In the genomic region with DNA sequence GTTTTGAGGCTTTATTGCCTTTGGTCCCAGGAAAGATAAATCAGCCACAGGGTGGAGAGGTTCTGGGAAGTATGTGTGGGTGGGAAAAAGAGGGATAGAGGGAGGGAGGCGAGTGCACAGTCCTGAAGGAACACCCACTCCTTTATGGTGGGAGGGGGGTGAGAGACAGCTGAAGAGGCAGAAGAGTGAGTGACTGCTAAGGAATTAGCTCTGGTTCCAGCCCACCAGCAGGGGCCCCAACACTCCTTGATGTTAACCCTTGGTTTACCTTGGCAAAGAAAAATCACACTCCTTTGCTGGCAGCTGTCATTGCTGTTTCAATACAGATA, we compare ENCODE assay signal across 26 cellular contexts.
DNase-seq lines count a peak whose midpoint lies in the region; ATAC-seq, FAIRE-seq and TF ChIP-seq lines count a peak whose summit lies in the region.
"Had no signal": no experiment of that assay in that cellular context is flagged by ENCODE, and none has a peak within 500 bp of the region (broad histone marks: within the 10 kb centered on the region; RNA-seq: fewer than 3 reads in every experiment).

No MANE protein-coding gene starts in this region.

- peak overlapping the region; percentile 47 for H3K27ac Mint-ChIP-seq in mesothelial cell of epicardium
- H3K27ac Mint-ChIP-seq in effector memory CD8-positive, alpha-beta T cell, result no peak overlapping the region
- H3K27ac Mint-ChIP-seq in naive thymus-derived CD4-positive, alpha-beta T cell, result no peak overlapping the region
- H3K27ac Mint-ChIP-seq: activated naive CD4-positive, alpha-beta T cell treated with anti-CD3 and anti-CD28 coated beads for 36 hours; CD4-positive, alpha-beta memory T cell; natural killer cell; stimulated activated naive CD8-positive, alpha-beta T cell treated with anti-CD3 and anti-CD28 coated beads, Interleukin-15, Interleukin-2, amounts not matched to agents 100 ng/mL and 50 ng/mL, for 24 hours had no signal

- TF ChIP-seq EP300 in HepG2 (IDR thresholded peaks at IDR 0.05; ENCODE audit: low read depth in 2 of 2, low read length in 2 of 2) (no peak), HepG2 (CRISPR knock-in tag; IDR thresholded peaks at IDR 0.05; ENCODE audit: borderline replicate concordance) (no peak)

- H3K9me3 ChIP-seq in HepG2 (ENCODE audit: low read length), result no peaks in the 10 kb centered on the region
- H3K9me3 ChIP-seq in right lobe of liver, result no peaks in the 10 kb centered on the region
- H3K9me3 ChIP-seq in naive thymus-derived CD4-positive, alpha-beta T cell (ENCODE audit: control insufficient read depth in 2 of 3, low read length in 3 of 3), result no peaks in the 10 kb centered on the region
- H3K9me3 ChIP-seq: ascending aorta, Peyer's patch had no signal

- ATAC-seq in HepG2 (no peak), right lobe of liver (no peak), HG03460 (IDR thresholded peaks at IDR 0.05; ENCODE audit: unreplicated experiment) (no peak)
- ATAC-seq in effector memory CD8-positive, alpha-beta T cell (replicated peaks), result no peak
- ATAC-seq in naive thymus-derived CD4-positive, alpha-beta T cell, result no peak
- ATAC-seq: natural killer cell, SK-N-SH treated with all-trans-retinoic acid at 6 μM for 48 hours had no signal

- H3K4me3 Mint-ChIP-seq in mesothelial cell of epicardium, result no peak overlapping the region
- no peak overlapping the region for H3K4me3 Mint-ChIP-seq in effector memory CD8-positive, alpha-beta T cell
- no peak overlapping the region for H3K4me3 Mint-ChIP-seq in naive thymus-derived CD4-positive, alpha-beta T cell
- H3K4me3 Mint-ChIP-seq: activated naive CD4-positive, alpha-beta T cell treated with anti-CD3 and anti-CD28 coated beads for 36 hours; CD4-positive, alpha-beta memory T cell; natural killer cell; stimulated activated naive CD8-positive, alpha-beta T cell treated with anti-CD3 and anti-CD28 coated beads, Interleukin-15, Interleukin-2, amounts not matched to agents 100 ng/mL and 50 ng/mL, for 24 hours had no signal

- no peaks in the 10 kb centered on the region for H3K27me3 Mint-ChIP-seq in mesothelial cell of epicardium (ENCODE audit: low read depth)
- H3K27me3 Mint-ChIP-seq in effector memory CD8-positive, alpha-beta T cell, result no peaks in the 10 kb centered on the region
- H3K27me3 Mint-ChIP-seq in naive thymus-derived CD4-positive, alpha-beta T cell, result peaks cover 4 to 10% (median 4%) of the 10 kb centered on the region in 5 donors
- H3K27me3 Mint-ChIP-seq: CD4-positive, alpha-beta memory T cell; stimulated activated naive CD8-positive, alpha-beta T cell treated with anti-CD3 and anti-CD28 coated beads, Interleukin-15, Interleukin-2, amounts not matched to agents 100 ng/mL and 50 ng/mL, for 24 hours had no signal

- no peaks in the 10 kb centered on the region for H3K9me3 Mint-ChIP-seq in mesothelial cell of epicardium
- H3K9me3 Mint-ChIP-seq in effector memory CD8-positive, alpha-beta T cell, result no peaks in the 10 kb centered on the region
- H3K9me3 Mint-ChIP-seq in naive thymus-derived CD4-positive, alpha-beta T cell, result peaks cover 0 to 2% (median 0%) of the 10 kb centered on the region in 11 donors
- H3K9me3 Mint-ChIP-seq: activated naive CD4-positive, alpha-beta T cell treated with anti-CD3 and anti-CD28 coated beads for 36 hours; CD4-positive, alpha-beta memory T cell; natural killer cell; stimulated activated naive CD8-positive, alpha-beta T cell treated with anti-CD3 and anti-CD28 coated beads, Interleukin-15, Interleukin-2, amounts not matched to agents 100 ng/mL and 50 ng/mL, for 24 hours had no signal

- no peak overlapping the region for H3K4me2 ChIP-seq in HepG2 (ENCODE audit: low read depth, low read length)

- TF ChIP-seq CTCF in HepG2 (CRISPR knock-in tag; IDR thresholded peaks at IDR 0.05), result no peak
- TF ChIP-seq CTCF in right lobe of liver (IDR thresholded peaks at IDR 0.05), result no peak
- peak; percentile 1 for TF ChIP-seq CTCF in choroid plexus epithelial cell (conservative IDR thresholded peaks at IDR 0.05; ENCODE audit: low read depth, low read length)
- TF ChIP-seq CTCF in mesothelial cell of epicardium (IDR thresholded peaks at IDR 0.05; ENCODE audit: unreplicated experiment), result no peak

- BruUV-seq in HepG2 (replicated peaks; lab: Mats Ljungman, UMichigan), result no TSS peak

- 0% methylated on average over 1 of the region's 1 CpG for WGBS in HepG2 (ENCODE audit: low lambda C conversion rate)
- WGBS in right lobe of liver (ENCODE audit: insufficient coverage, low coverage, low lambda C conversion rate, missing lambda C conversion rate), result 63% methylated on average over 1 of the region's 1 CpG

- no peak overlapping the region for H3K4me3 ChIP-seq in HepG2 (replicated peaks in 1 of 3; ENCODE audit: insufficient read depth in 1 of 3, low read depth in 2 of 3, low read length in 3 of 3)
- no peak overlapping the region for H3K4me3 ChIP-seq in right lobe of liver
- no peak overlapping the region for H3K4me3 ChIP-seq in choroid plexus epithelial cell (ENCODE audit: low read depth, low read length)
- no peak overlapping the region for H3K4me3 ChIP-seq in naive thymus-derived CD4-positive, alpha-beta T cell (ENCODE audit: low read length)
- H3K4me3 ChIP-seq: ascending aorta, lung, Peyer's patch, upper lobe of left lung had no signal

- no peaks in the 10 kb centered on the region for H4K20me1 ChIP-seq in HepG2 (ENCODE audit: insufficient read depth, low read length)

- no peak for TF ChIP-seq RAD21 in HepG2 (CRISPR knock-in tag; IDR thresholded peaks at IDR 0.05)

- H3K36me3 Mint-ChIP-seq in mesothelial cell of epicardium, result no peaks in the 10 kb centered on the region
- H3K36me3 Mint-ChIP-seq in effector memory CD8-positive, alpha-beta T cell (ENCODE audit: insufficient read depth), result no peaks in the 10 kb centered on the region
- no peaks in the 10 kb centered on the region for H3K36me3 Mint-ChIP-seq in naive thymus-derived CD4-positive, alpha-beta T cell
- H3K36me3 Mint-ChIP-seq: CD4-positive, alpha-beta memory T cell; natural killer cell had no signal

- H3K27me3 ChIP-seq in HepG2 (ENCODE audit: control insufficient read depth in 1 of 2, insufficient read depth in 2 of 2, low read length in 2 of 2), result no peaks in the 10 kb centered on the region
- no peaks in the 10 kb centered on the region for H3K27me3 ChIP-seq in right lobe of liver
- no peaks in the 10 kb centered on the region for H3K27me3 ChIP-seq in naive thymus-derived CD4-positive, alpha-beta T cell (ENCODE audit: control insufficient read depth in 2 of 2, insufficient read depth in 2 of 2, low read length in 2 of 2)
- H3K27me3 ChIP-seq: ascending aorta, Peyer's patch, upper lobe of left lung had no signal

- no peak overlapping the region for H2AFZ ChIP-seq in HepG2 (ENCODE audit: low read length)

- DNase-seq in HepG2 (ENCODE audit: low spot score), result no peak
- no peak for DNase-seq in right lobe of liver
- no peak for DNase-seq in choroid plexus epithelial cell (ENCODE audit: low read depth)
- no peak for DNase-seq in mesothelial cell of epicardium (ENCODE audit: low spot score in 2 of 2, unreplicated experiment in 2 of 2)
- no peak for DNase-seq in A172 (ENCODE audit: low spot score)
- DNase-seq in effector memory CD8-positive, alpha-beta T cell, result no peak
- DNase-seq in naive thymus-derived CD4-positive, alpha-beta T cell, result no peak
- DNase-seq: ACHN; activated CD4-positive, alpha-beta T cell treated with anti-CD3 and anti-CD28 coated beads, Interleukin-2, amount 50 U/mL, for 4 hours; activated naive CD4-positive, alpha-beta T cell treated with anti-CD3 and anti-CD28 coated beads for 36 hours; CD4-positive, alpha-beta memory T cell; KBM-7; natural killer cell; NCI-H1048; NCI-H2081 treated with DMSO at 0.1 percent for 48 hours; NCI-H748 treated with DMSO at 0.1 percent for 48 hours; Peyer's patch; upper lobe of left lung had no signal

- peaks cover 45% of the 10 kb centered on the region for H3K4me1 Mint-ChIP-seq in mesothelial cell of epicardium
- no peaks in the 10 kb centered on the region for H3K4me1 Mint-ChIP-seq in effector memory CD8-positive, alpha-beta T cell (ENCODE audit: low read depth in 2 of 2)
- no peaks in the 10 kb centered on the region for H3K4me1 Mint-ChIP-seq in naive thymus-derived CD4-positive, alpha-beta T cell
- H3K4me1 Mint-ChIP-seq: CD4-positive, alpha-beta memory T cell; natural killer cell had no signal

- no peaks in the 10 kb centered on the region for H3K79me2 ChIP-seq in HepG2 (ENCODE audit: insufficient read depth, low read length)

- H3K9ac ChIP-seq in HepG2 (ENCODE audit: insufficient read depth, low read depth, low read length), result no peak overlapping the region

- POLR2A ChIA-PET in HepG2 (lab: Yijun Ruan, JAX), result no interaction called here
- POLR2A ChIA-PET in naive thymus-derived CD4-positive, alpha-beta T cell (lab: Charles Lee), result no interaction called here

- in situ Hi-C loops in HepG2 (cut with HindIII; ENCODE audit: extremely low pct_ligation_motif_present, low pct_unique_long_range_greater_than_20kb), result no loop called here

- TF ChIP-seq POLR2A in HepG2 (IDR thresholded peaks at IDR 0.05; ENCODE audit: insufficient read depth in 1 of 2, low read depth in 2 of 2, low read length in 2 of 2), result no peak
- TF ChIP-seq POLR2A in right lobe of liver (IDR thresholded peaks at IDR 0.05), result no peak

- H3K4me1 ChIP-seq in HepG2 (ENCODE audit: insufficient read depth, low read length), result no peaks in the 10 kb centered on the region
- no peaks in the 10 kb centered on the region for H3K4me1 ChIP-seq in right lobe of liver
- H3K4me1 ChIP-seq in naive thymus-derived CD4-positive, alpha-beta T cell (ENCODE audit: control insufficient read depth in 2 of 2, insufficient read depth in 2 of 2, low read length in 2 of 2), result no peaks in the 10 kb centered on the region
- H3K4me1 ChIP-seq: ascending aorta, Peyer's patch, upper lobe of left lung had no signal

- no peak overlapping the region for H3K27ac ChIP-seq in HepG2 (ENCODE audit: extremely low read length, insufficient read depth, low read length)
- no peak overlapping the region for H3K27ac ChIP-seq in right lobe of liver
- H3K27ac ChIP-seq in naive thymus-derived CD4-positive, alpha-beta T cell (ENCODE audit: low read depth, low read length), result no peak overlapping the region
- H3K27ac ChIP-seq: ascending aorta, epithelial cell of prostate, HL-60, Peyer's patch, upper lobe of left lung had no signal

- H3K36me3 ChIP-seq in HepG2 (replicated peaks in 1 of 2; ENCODE audit: control insufficient read depth in 1 of 2, insufficient read depth in 2 of 2, low read length in 2 of 2), result no peaks in the 10 kb centered on the region
- no peaks in the 10 kb centered on the region for H3K36me3 ChIP-seq in right lobe of liver
- H3K36me3 ChIP-seq in naive thymus-derived CD4-positive, alpha-beta T cell (ENCODE audit: control insufficient read depth in 2 of 3, insufficient read depth in 3 of 3, low read length in 3 of 3), result no peaks in the 10 kb centered on the region
- H3K36me3 ChIP-seq: ascending aorta, Peyer's patch, upper lobe of left lung had no signal

- FAIRE-seq in HepG2 (lab: Jason Lieb, UNC), result peak; percentile 39
- FAIRE-seq: frontal cortex had no signal

- CTCF ChIA-PET in HepG2 (lab: Yijun Ruan, JAX; ENCODE audit: low intra/inter-chr PET ratio, low total read pairs), result no interaction called here
- CTCF ChIA-PET in naive thymus-derived CD4-positive, alpha-beta T cell (lab: Charles Lee), result no interaction called here

- intact Hi-C loops in HepG2 (cut with micrococcal nuclease; ENCODE audit: unreplicated experiment) (no loop called here), right lobe of liver (cut with DNase I) (no loop called here)
- intact Hi-C loops in naive thymus-derived CD4-positive, alpha-beta T cell (cut with micrococcal nuclease), result no loop called here
